In the genomic region with DNA sequence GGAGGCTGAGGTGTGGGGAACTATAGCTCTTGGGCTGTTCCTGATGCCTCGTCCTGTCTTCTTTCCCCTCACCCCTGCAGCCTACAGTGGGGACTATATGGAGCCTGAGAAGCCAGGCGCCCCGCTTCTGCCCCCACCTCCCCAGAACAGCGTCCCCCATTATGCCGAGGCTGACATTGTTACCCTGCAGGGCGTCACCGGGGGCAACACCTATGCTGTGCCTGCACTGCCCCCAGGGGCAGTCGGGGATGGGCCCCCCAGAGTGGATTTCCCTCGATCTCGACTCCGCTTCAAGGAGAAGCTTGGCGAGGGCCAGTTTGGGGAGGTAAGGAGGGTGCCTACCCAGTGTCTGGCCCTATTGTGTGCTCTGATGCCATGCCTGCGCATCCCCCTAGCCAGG, we compare ENCODE assay signal across 19 cellular contexts. TPM values are rescaled to one million over a fixed set of nuclear protein-coding genes. Genes with fewer than 3 reads are reported as not detected.
"Had no signal": no experiment of that assay in that cellular context is flagged by ENCODE, and none has a peak within 500 bp of the region (broad histone marks: within the 10 kb centered on the region; RNA-seq: fewer than 3 reads in every experiment).

No MANE protein-coding gene starts in this region.

- DNase-seq: KBM-7, NCI-H1092, NCI-H1105 treated with DMSO at 0.1 percent for 48 hours, NCI-H1417 treated with DMSO at 0.1 percent for 48 hours, NCI-H146, NCI-H1694 treated with DMSO at 0.1 percent for 48 hours, NCI-H1930, NCI-H2081, NCI-H2107, NCI-H2227 treated with DMSO at 0.1 percent for 48 hours, NCI-H524, NCI-H526 treated with DMSO at 0.1 percent for 48 hours, NCI-H774, RPMI8226, SHP77 treated with DMSO at 0.1 percent for 48 hours, SJCRH30 had no signal

- H3K4me3 ChIP-seq: SJCRH30 had no signal

- H3K27me3 ChIP-seq: SJCRH30 had no signal

- H3K4me1 ChIP-seq: SJCRH30 had no signal

- H3K27ac ChIP-seq: SJCRH30 had no signal

- H3K9me3 ChIP-seq: SJCRH30 had no signal

RNA-seq across cellular contexts. Expression of a gene that starts 35.4 kb away (rescaled TPM):
- total RNA-seq: LHCN-M2, MCF 10A, NCI-H460, SJCRH30 had no signal

RNA-seq across cellular contexts. Expression of a gene that starts 44.2 kb away (rescaled TPM):
- total RNA-seq: LHCN-M2, MCF 10A, SJCRH30 had no signal
